2 cellular contexts compared by ENCODE assay signal in the genomic region with DNA sequence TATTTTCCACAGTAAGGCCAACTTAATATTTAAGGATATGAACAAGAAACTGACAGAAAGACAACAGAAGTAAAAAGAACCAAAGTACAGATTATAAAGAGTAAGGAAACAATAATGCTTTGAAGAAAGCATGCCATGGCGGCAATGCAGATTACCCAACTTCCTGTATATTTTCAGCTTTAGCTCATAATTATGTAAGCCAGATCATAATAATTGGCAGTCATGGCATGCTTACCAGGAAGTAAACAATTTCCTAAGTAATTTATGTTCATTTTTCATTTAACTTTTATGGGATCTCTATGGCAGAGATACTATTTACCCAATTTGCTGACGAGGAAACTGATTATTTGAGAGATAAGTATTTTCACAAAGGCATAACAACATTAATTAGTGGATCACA.
A peak's percentile ranks its signal among the peaks of the same experiment; 100 is the strongest.
TF ChIP-seq lines count a peak whose summit lies in the region.

No MANE protein-coding gene starts in this region.

TF ChIP-seq in SK-N-SH treated with all-trans-retinoic acid at 6 μM for 48 hours, 23 proteins besides CTCF, POLR2A, EP300 and RAD21 (continued from another document):
- TF ChIP-seq TSHZ2 (CRISPR knock-in tag; IDR thresholded peaks at IDR 0.05): peak; percentile 81
- no peak for TF ChIP-seq ZNF8 (CRISPR knock-in tag; IDR thresholded peaks at IDR 0.05)

TF ChIP-seq in SK-N-SH, 30 proteins besides CTCF, POLR2A, EP300 and RAD21 (continued from another document):
- TF ChIP-seq, protein P1, sequence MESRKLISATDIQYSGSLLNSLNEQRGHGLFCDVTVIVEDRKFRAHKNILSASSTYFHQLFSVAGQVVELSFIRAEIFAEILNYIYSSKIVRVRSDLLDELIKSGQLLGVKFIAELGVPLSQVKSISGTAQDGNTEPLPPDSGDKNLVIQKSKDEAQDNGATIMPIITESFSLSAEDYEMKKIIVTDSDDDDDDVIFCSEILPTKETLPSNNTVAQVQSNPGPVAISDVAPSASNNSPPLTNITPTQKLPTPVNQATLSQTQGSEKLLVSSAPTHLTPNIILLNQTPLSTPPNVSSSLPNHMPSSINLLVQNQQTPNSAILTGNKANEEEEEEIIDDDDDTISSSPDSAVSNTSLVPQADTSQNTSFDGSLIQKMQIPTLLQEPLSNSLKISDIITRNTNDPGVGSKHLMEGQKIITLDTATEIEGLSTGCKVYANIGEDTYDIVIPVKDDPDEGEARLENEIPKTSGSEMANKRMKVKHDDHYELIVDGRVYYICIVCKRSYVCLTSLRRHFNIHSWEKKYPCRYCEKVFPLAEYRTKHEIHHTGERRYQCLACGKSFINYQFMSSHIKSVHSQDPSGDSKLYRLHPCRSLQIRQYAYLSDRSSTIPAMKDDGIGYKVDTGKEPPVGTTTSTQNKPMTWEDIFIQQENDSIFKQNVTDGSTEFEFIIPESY (IDR thresholded peaks at IDR 0.05; ENCODE audit: borderline replicate concordance, low read depth): no peak
- TF ChIP-seq EZH2phosphoT487 (IDR thresholded peaks at IDR 0.05; ENCODE audit: borderline replicate concordance, low read depth) (no peak), YY1 (IDR thresholded peaks at IDR 0.05; ENCODE audit: low read depth) (no peak), IRF3 (IDR thresholded peaks at IDR 0.05; ENCODE audit: low read depth, low read length) (no peak), TAF1 (IDR thresholded peaks at IDR 0.05; ENCODE audit: borderline replicate concordance, low read depth, low read length) (no peak)
